7 cellular contexts compared by ENCODE assay signal in genomic region chr21:32278068-32278467, GRCh38. TPM values are rescaled to one million over a fixed set of nuclear protein-coding genes. Genes with fewer than 3 reads are reported as not detected.
DNase-seq lines count a peak whose midpoint lies in the region; ATAC-seq and TF ChIP-seq lines count a peak whose summit lies in the region.

No MANE protein-coding gene starts in this region.

- H3K27ac ChIP-seq in HUES48 (ENCODE audit: low read depth, low read length) = peak overlapping the region; percentile 76
- H3K27ac ChIP-seq in transverse colon = peak overlapping the region in 3 of 4 donors; percentile 70 to 77 (median 75)

- H3K4me3 ChIP-seq in GM12864 (ENCODE audit: low read depth, low read length) = peak overlapping the region; percentile 85
- peak overlapping the region; percentile 91 for H3K4me3 ChIP-seq in HUES48 (ENCODE audit: low read depth, low read length)
- peak overlapping the region in 3 of 4 donors; percentile 90 to 95 (median 92) for H3K4me3 ChIP-seq in transverse colon

- TF ChIP-seq CTCF in GM12864 (IDR thresholded peaks at IDR 0.05; ENCODE audit: low read depth, low read length, missing control alignments) (no peak), transverse colon (IDR thresholded peaks at IDR 0.05) (no peak)

- peak overlapping the region; percentile 68; the same call in 1 of the 2 replicates for H3K9ac ChIP-seq in HUES48 (ENCODE audit: low read depth, low read length)

- peaks cover 11% of the 10 kb centered on the region for H3K4me1 ChIP-seq in HUES48 (ENCODE audit: control insufficient read depth, insufficient read depth, low read length)
- H3K4me1 ChIP-seq in transverse colon = peaks cover 11 to 21% (median 17%) of the 10 kb centered on the region in 4 donors

- peaks cover 35% of the 10 kb centered on the region for H3K36me3 Mint-ChIP-seq in activated T-helper 17 cell treated with anti-CD3 and anti-CD28 coated beads, Interleukin-2, amount 50 U/mL, for 72 hours (ENCODE audit: low read depth)

- H3K4me3 Mint-ChIP-seq in activated T-helper 17 cell treated with anti-CD3 and anti-CD28 coated beads, Interleukin-2, amount 50 U/mL, for 72 hours = peak overlapping the region; percentile 93

- no peaks in the 10 kb centered on the region for H3K9me3 Mint-ChIP-seq in activated T-helper 17 cell treated with anti-CD3 and anti-CD28 coated beads, Interleukin-2, amount 50 U/mL, for 72 hours

- H3K27me3 Mint-ChIP-seq in activated T-helper 17 cell treated with anti-CD3 and anti-CD28 coated beads, Interleukin-2, amount 50 U/mL, for 72 hours = no peaks in the 10 kb centered on the region

- ATAC-seq in activated T-helper 17 cell treated with anti-CD3 and anti-CD28 coated beads, Interleukin-2, amount 50 U/mL, for 72 hours (replicated peaks) = no peak

- peaks cover 16% of the 10 kb centered on the region for H3K4me1 Mint-ChIP-seq in activated T-helper 17 cell treated with anti-CD3 and anti-CD28 coated beads, Interleukin-2, amount 50 U/mL, for 72 hours

- in situ Hi-C loops in transverse colon (cut with MboI; ENCODE audit: low pct_ligation_motif_present in 1 of 4, low pct_unique_long_range_greater_than_20kb in 1 of 4, low sequenced_read_pairs in 3 of 4) = no loop called here

- intact Hi-C loops in transverse colon (cut with DNase I; ENCODE audit: low total_unique reads) = no loop called here

- TF ChIP-seq EP300 in transverse colon (IDR thresholded peaks at IDR 0.05; ENCODE audit: low read depth) = no peak

- no peaks in the 10 kb centered on the region for H3K9me3 ChIP-seq in HUES48 (ENCODE audit: control insufficient read depth, insufficient read depth, low read length)
- no peaks in the 10 kb centered on the region for H3K9me3 ChIP-seq in transverse colon

- DNase-seq in GM12864 (ENCODE audit: low read depth) (no peak), left kidney (ENCODE audit: low read depth, low spot score) (peak; percentile 43), transverse colon (no peak), hypothalamus (lab: John Stamatoyannopoulos, UW) (no peak), cerebellar cortex (ENCODE audit: low spot score) (no peak)

- H3K36me3 ChIP-seq in HUES48 (ENCODE audit: control insufficient read depth, insufficient read depth, low read length) (peaks cover 18% of the 10 kb centered on the region), transverse colon (no peaks in the 10 kb centered on the region)

- 0 to 3% methylated on average over 6 of the region's 6 CpGs for WGBS in transverse colon (ENCODE audit: low coverage in 1 of 2), 2 donors

- H3K27ac Mint-ChIP-seq in activated T-helper 17 cell treated with anti-CD3 and anti-CD28 coated beads, Interleukin-2, amount 50 U/mL, for 72 hours = peak overlapping the region; percentile 97

- H3K27me3 ChIP-seq in HUES48 (ENCODE audit: control insufficient read depth, insufficient read depth, low read length) (no peaks in the 10 kb centered on the region), transverse colon (no peaks in the 10 kb centered on the region)

- TF ChIP-seq POLR2A in transverse colon (IDR thresholded peaks at IDR 0.05) = no peak

RNA-seq across cellular contexts. Expression of gene MIS18A, which starts 0.8 kb away (rescaled TPM):
- total RNA-seq in activated T-helper 17 cell treated with anti-CD3 and anti-CD28 coated beads, Interleukin-2, amount 50 U/mL, for 72 hours = 10 to 100 TPM; 15.3 to 22.4 TPM
- total RNA-seq in transverse colon = 1 to 10 TPM in 3 of 4 donors, not detected in 1; 3.7 to 4.8 (median 4.1) TPM

RNA-seq across cellular contexts. Expression of gene MRAP, which starts 20.6 kb away (rescaled TPM):
- total RNA-seq in activated T-helper 17 cell treated with anti-CD3 and anti-CD28 coated beads, Interleukin-2, amount 50 U/mL, for 72 hours = not detected
- not detected for total RNA-seq in transverse colon
